Comparison of ENCODE assay signal across 28 cellular contexts in genomic region chr16:58402796-58403195, GRCh38.
"Had no signal": no experiment of that assay in that cellular context is flagged by ENCODE, and none has a peak within 500 bp of the region (broad histone marks: within the 10 kb centered on the region; RNA-seq: fewer than 3 reads in every experiment).

No MANE protein-coding gene starts in this region.

- ATAC-seq: activated CD8-positive, alpha-beta memory T cell treated with anti-CD3 and anti-CD28 coated beads, Interleukin-2, amount 10 ng/mL, durations not matched to agents 7 days and 5 days; activated CD8-positive, alpha-beta T cell treated with anti-CD3 and anti-CD28 coated beads, Interleukin-2, amount 10 ng/mL, durations not matched to agents 7 days and 5 days; activated naive CD8-positive, alpha-beta T cell treated with anti-CD3 and anti-CD28 coated beads, Interleukin-2, amount 50 U/mL, for 24 hours had no signal

- H3K9me3 ChIP-seq: ascending aorta had no signal

- H3K27me3 ChIP-seq: ascending aorta, cardiac muscle cell had no signal

- H3K36me3 ChIP-seq: ascending aorta, cardiac muscle cell had no signal

- H3K27ac ChIP-seq: ascending aorta, cardiac muscle cell, VCaP had no signal

- H3K4me3 ChIP-seq: ascending aorta, cardiac muscle cell had no signal

- DNase-seq: activated B cell treated with CpG ODN at 0.5 μM for 24 hours; activated CD4-positive, alpha-beta memory T cell treated with anti-CD3 and anti-CD28 coated beads for 36 hours; activated CD4-positive, alpha-beta T cell treated with anti-CD3 and anti-CD28 coated beads for 4 hours; activated CD4-positive, alpha-beta T cell treated with anti-CD3 and anti-CD28 coated beads, Interleukin-2, amount 10 ng/mL, durations not matched to agents 24 days and 14 days; activated CD4-positive, alpha-beta T cell treated with anti-CD3 and anti-CD28 coated beads, Interleukin-2, amount 50 U/mL, for 1 hour; activated CD4-positive, alpha-beta T cell treated with anti-CD3 and anti-CD28 coated beads, Interleukin-2, amount 50 U/mL, for 4 hours; activated CD4-positive, CD25-positive, alpha-beta regulatory T cell treated with anti-CD3 and anti-CD28 coated beads, Interleukin-2, amount 50 U/mL, for 72 hours; activated CD8-positive, alpha-beta memory T cell treated with anti-CD3 and anti-CD28 coated beads for 24 hours; activated CD8-positive, alpha-beta memory T cell treated with anti-CD3 and anti-CD28 coated beads, Interleukin-2, amount 10 ng/mL, durations not matched to agents 7 days and 5 days; activated CD8-positive, alpha-beta memory T cell treated with anti-CD3 and anti-CD28 coated beads, Interleukin-2, amount 50 U/mL, for 48 hours; activated CD8-positive, alpha-beta T cell treated with anti-CD3 and anti-CD28 coated beads, Interleukin-2, amount 10 ng/mL, durations not matched to agents 7 days and 5 days; activated effector memory CD4-positive, alpha-beta T cell treated with Interleukin-2 at 50 U/mL for 16 hours; activated gamma-delta T cell; activated naive CD4-positive, alpha-beta T cell treated with anti-CD3 and anti-CD28 coated beads, Interleukin-2, amount 10 ng/mL, durations not matched to agents 7 days and 5 days; activated naive CD4-positive, alpha-beta T cell treated with Interleukin-2 at 50 U/mL for 16 hours; activated naive CD8-positive, alpha-beta T cell treated with anti-CD3 and anti-CD28 coated beads, Interleukin-2, amount 10 ng/mL, durations not matched to agents 7 days and 5 days; activated naive CD8-positive, alpha-beta T cell treated with anti-CD3 and anti-CD28 coated beads, Interleukin-2, amount 50 U/mL, for 24 hours; activated T-cell treated with anti-CD3 and anti-CD28 coated beads, Interleukin-2, amount 50 U/mL, for 24 hours; activated T-cell treated with anti-CD3 and anti-CD28 coated beads, Interleukin-2, amount 50 U/mL, for 48 hours; amygdala; anterior cingulate cortex; central memory CD4-positive, alpha-beta T cell; T-helper 1 cell; T-helper 2 cell; T-helper 9 cell had no signal

- H3K4me1 ChIP-seq: ascending aorta had no signal
